ENCODE assay signal across 2 cellular contexts in genomic region chr6:5737460-5737859, GRCh38.
A peak's percentile ranks its signal among the peaks of the same experiment; 100 is the strongest.
TF ChIP-seq lines count a peak whose summit lies in the region.

No MANE protein-coding gene starts in this region.

TF ChIP-seq in HepG2, 621 proteins besides CTCF, POLR2A, EP300 and RAD21 (continued from another document):
- 0 out of 2 replicates have a peak, but pooled peaks have one; percentile 36 for TF ChIP-seq USF2 (IDR thresholded peaks at IDR 0.05; ENCODE audit: low read depth, low read length)
- no peak for TF ChIP-seq USF2 (CRISPR knock-in tag; IDR thresholded peaks at IDR 0.05; ENCODE audit: borderline replicate concordance)
- TF ChIP-seq ATM (IDR thresholded peaks at IDR 0.05; ENCODE audit: borderline replicate concordance): no peak
- no peak for TF ChIP-seq TRIM24 (CRISPR knock-in tag; IDR thresholded peaks at IDR 0.05)

TF ChIP-seq in K562, 482 proteins besides CTCF, POLR2A, EP300 and RAD21 (continued from another document):
- TF ChIP-seq THRB (CRISPR knock-in tag; conservative IDR thresholded peaks at IDR 0.05): no peak
- no peak for TF ChIP-seq PTRF (tag; IDR thresholded peaks at IDR 0.05)
- peak; percentile 52 for TF ChIP-seq NFYB (IDR thresholded peaks at IDR 0.05; ENCODE audit: extremely low read depth, insufficient read length)
- TF ChIP-seq CUX1 (CRISPR knock-in tag; IDR thresholded peaks at IDR 0.05): no peak
- peak; percentile 85 for TF ChIP-seq TOE1 (IDR thresholded peaks at IDR 0.05; ENCODE audit: borderline replicate concordance)
- no peak for TF ChIP-seq TOE1 (CRISPR knock-in tag; IDR thresholded peaks at IDR 0.05; ENCODE audit: borderline replicate concordance, low read depth)
- no peak for TF ChIP-seq ZNF764 (CRISPR knock-in tag; IDR thresholded peaks at IDR 0.05; ENCODE audit: low read depth)
- TF ChIP-seq TFE3 (CRISPR knock-in tag; IDR thresholded peaks at IDR 0.05): peak; percentile 90
- TF ChIP-seq, protein P1, sequence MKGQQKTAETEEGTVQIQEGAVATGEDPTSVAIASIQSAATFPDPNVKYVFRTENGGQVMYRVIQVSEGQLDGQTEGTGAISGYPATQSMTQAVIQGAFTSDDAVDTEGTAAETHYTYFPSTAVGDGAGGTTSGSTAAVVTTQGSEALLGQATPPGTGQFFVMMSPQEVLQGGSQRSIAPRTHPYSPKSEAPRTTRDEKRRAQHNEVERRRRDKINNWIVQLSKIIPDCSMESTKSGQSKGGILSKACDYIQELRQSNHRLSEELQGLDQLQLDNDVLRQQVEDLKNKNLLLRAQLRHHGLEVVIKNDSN (CRISPR knock-in tag; IDR thresholded peaks at IDR 0.05): peak; percentile 75
- TF ChIP-seq USF2 (CRISPR knock-in tag; IDR thresholded peaks at IDR 0.05): peak; percentile 76
- no peak for TF ChIP-seq ZNF121 (CRISPR knock-in tag; conservative IDR thresholded peaks at IDR 0.05)
- no peak for TF ChIP-seq TGIF2 (CRISPR knock-in tag; IDR thresholded peaks at IDR 0.05)
- peak; percentile 87 for TF ChIP-seq RAD51 (IDR thresholded peaks at IDR 0.05; ENCODE audit: borderline replicate concordance, low read depth)
- no peak for TF ChIP-seq ZSCAN29 (IDR thresholded peaks at IDR 0.05)
- no peak for TF ChIP-seq ETV5 (CRISPR knock-in tag; IDR thresholded peaks at IDR 0.05; ENCODE audit: low read depth)
